ENCODE assay signal across 24 cellular contexts in the genomic region with DNA sequence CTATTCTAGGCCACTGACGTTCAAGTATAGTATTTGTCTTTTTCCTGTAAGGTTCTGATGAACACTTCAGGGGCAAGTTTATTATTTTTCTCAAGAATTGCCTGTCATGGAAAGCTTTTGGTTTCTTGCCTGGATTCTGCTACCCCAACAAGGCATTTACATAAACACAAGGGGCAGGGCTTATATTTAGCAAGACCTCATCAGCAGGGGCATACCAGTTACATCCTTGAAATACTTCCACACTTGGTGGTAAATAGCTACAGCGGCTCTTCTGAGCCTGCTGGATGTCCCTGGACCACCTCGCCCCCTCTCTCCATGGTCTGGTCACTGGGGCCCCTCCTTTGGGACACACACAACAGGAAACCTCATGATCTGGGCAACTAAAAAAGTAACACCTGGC. TPM values are rescaled to one million over a fixed set of nuclear protein-coding genes. Genes with fewer than 3 reads are reported as not detected.
"Had no signal": no experiment of that assay in that cellular context is flagged by ENCODE, and none has a peak within 500 bp of the region (broad histone marks: within the 10 kb centered on the region; RNA-seq: fewer than 3 reads in every experiment).

No MANE protein-coding gene starts in this region.

- H3K36me3 Mint-ChIP-seq: naive thymus-derived CD4-positive, alpha-beta T cell had no signal

- H3K9me3 ChIP-seq: ovary, psoas muscle, suprapubic skin, transverse colon, vagina had no signal

- H3K27ac ChIP-seq: ovary, psoas muscle, suprapubic skin, transverse colon, vagina had no signal

- H3K4me3 ChIP-seq: ovary, psoas muscle, suprapubic skin, transverse colon, vagina had no signal

- H3K4me3 Mint-ChIP-seq: activated CD4-positive, alpha-beta T cell treated with anti-CD3 and anti-CD28 coated beads, Interleukin-2, amount 10 ng/mL, durations not matched to agents 24 days and 14 days; activated CD8-positive, alpha-beta T cell treated with anti-CD3 and anti-CD28 coated beads, Interleukin-2, amount 10 ng/mL, durations not matched to agents 7 days and 5 days; activated T-cell treated with anti-CD3 and anti-CD28 coated beads, Interleukin-2, amount 50 U/mL, for 24 hours; naive thymus-derived CD4-positive, alpha-beta T cell; stimulated activated naive CD8-positive, alpha-beta T cell treated with anti-CD3 and anti-CD28 coated beads, Interleukin-15, Interleukin-2, amounts not matched to agents 100 ng/mL and 50 ng/mL, for 24 hours had no signal

- H3K4me1 ChIP-seq: psoas muscle, vagina had no signal

- H3K9me3 Mint-ChIP-seq: activated CD4-positive, alpha-beta T cell treated with anti-CD3 and anti-CD28 coated beads, Interleukin-2, amount 10 ng/mL, durations not matched to agents 24 days and 14 days; activated T-cell treated with anti-CD3 and anti-CD28 coated beads, Interleukin-2, amount 50 U/mL, for 24 hours; activated T-helper 2 cell treated with anti-CD3 and anti-CD28 coated beads, Interferon-gamma antibody, Interleukin-2, Interleukin-4, amounts not matched to agents 10 μg/mL and 5 μg/mL and 100 μg/mL, durations not matched to agents 14 hours and 24 hours and 36 hours; stimulated activated naive CD8-positive, alpha-beta T cell treated with anti-CD3 and anti-CD28 coated beads, Interleukin-15, Interleukin-2, amounts not matched to agents 100 ng/mL and 50 ng/mL, for 24 hours had no signal

- H3K27me3 ChIP-seq: ovary, suprapubic skin, transverse colon, vagina had no signal

- ATAC-seq: activated CD8-positive, alpha-beta T cell treated with anti-CD3 and anti-CD28 coated beads, Interleukin-2, amount 10 ng/mL, durations not matched to agents 7 days and 5 days; left lobe of liver; naive thymus-derived CD4-positive, alpha-beta T cell; psoas muscle; right cardiac atrium had no signal

- H3K27me3 Mint-ChIP-seq: activated CD4-positive, alpha-beta T cell treated with anti-CD3 and anti-CD28 coated beads, Interleukin-2, amount 10 ng/mL, durations not matched to agents 24 days and 14 days had no signal

- H3K36me3 ChIP-seq: ovary, suprapubic skin, transverse colon, vagina had no signal

- DNase-seq: activated CD8-positive, alpha-beta T cell treated with anti-CD3 and anti-CD28 coated beads, Interleukin-2, amount 10 ng/mL, durations not matched to agents 7 days and 5 days; activated naive CD4-positive, alpha-beta T cell treated with Interleukin-2 at 50 U/mL for 16 hours; activated T-cell treated with anti-CD3 and anti-CD28 coated beads, Interleukin-2, amount 50 U/mL, for 24 hours; anterior cingulate cortex; cortex of kidney; foreskin melanocyte; hypothalamus; kidney; naive thymus-derived CD4-positive, alpha-beta T cell; ovary; psoas muscle; right cardiac atrium; small intestine; stimulated activated CD4-positive, alpha-beta T cell treated with anti-CD3 and anti-CD28 coated beads, Interleukin-15, amount 100 ng/mL, for 24 hours; stimulated activated CD4-positive, alpha-beta T cell treated with anti-CD3 and anti-CD28 coated beads, Interleukin-2, amount 100 ng/mL, for 48 hours; T-helper 1 cell; T-helper 9 cell; transverse colon had no signal

- H3K4me1 Mint-ChIP-seq: activated CD4-positive, alpha-beta T cell treated with anti-CD3 and anti-CD28 coated beads, Interleukin-2, amount 10 ng/mL, durations not matched to agents 24 days and 14 days; naive thymus-derived CD4-positive, alpha-beta T cell had no signal

- H3K27ac Mint-ChIP-seq: activated CD4-positive, alpha-beta T cell treated with anti-CD3 and anti-CD28 coated beads, Interleukin-2, amount 10 ng/mL, durations not matched to agents 24 days and 14 days; activated CD8-positive, alpha-beta T cell treated with anti-CD3 and anti-CD28 coated beads, Interleukin-2, amount 10 ng/mL, durations not matched to agents 7 days and 5 days; activated T-cell treated with anti-CD3 and anti-CD28 coated beads, Interleukin-2, amount 50 U/mL, for 24 hours; activated T-helper 2 cell treated with anti-CD3 and anti-CD28 coated beads, Interferon-gamma antibody, Interleukin-2, Interleukin-4, amounts not matched to agents 10 μg/mL and 5 μg/mL and 100 μg/mL, durations not matched to agents 14 hours and 24 hours and 36 hours; naive thymus-derived CD4-positive, alpha-beta T cell; stimulated activated naive CD8-positive, alpha-beta T cell treated with anti-CD3 and anti-CD28 coated beads, Interleukin-15, Interleukin-2, amounts not matched to agents 100 ng/mL and 50 ng/mL, for 24 hours had no signal

RNA-seq across cellular contexts. Expression of gene KCNE4, which starts 44.6 kb away (rescaled TPM):
- total RNA-seq: activated CD4-positive, alpha-beta T cell treated with anti-CD3 and anti-CD28 coated beads, Interleukin-2, amount 10 ng/mL, durations not matched to agents 24 days and 14 days; activated CD8-positive, alpha-beta T cell treated with anti-CD3 and anti-CD28 coated beads, Interleukin-2, amount 10 ng/mL, durations not matched to agents 7 days and 5 days; activated T-helper 2 cell treated with anti-CD3 and anti-CD28 coated beads, Interferon-gamma antibody, Interleukin-2, Interleukin-4, amounts not matched to agents 10 μg/mL and 5 μg/mL and 100 μg/mL, durations not matched to agents 14 hours and 24 hours and 36 hours; naive thymus-derived CD4-positive, alpha-beta T cell had no signal
- polyA plus RNA-seq: naive thymus-derived CD4-positive, alpha-beta T cell had no signal
